In genomic region chr2:19556648-19557047, GRCh38 we compare ENCODE assay signal across 35 cellular contexts.
"Had no signal": no experiment of that assay in that cellular context is flagged by ENCODE, and none has a peak within 500 bp of the region (broad histone marks: within the 10 kb centered on the region; RNA-seq: fewer than 3 reads in every experiment).

No MANE protein-coding gene starts in this region.

- H3K9me3 ChIP-seq: MG63 had no signal

- H3K4me3 ChIP-seq: MG63 had no signal

- H3K27me3 ChIP-seq: MG63 had no signal

- H3K36me3 ChIP-seq: MG63 had no signal

- DNase-seq: Karpas-422, Kasumi-1, MG63, MM.1S, MV-4-11, NCI-H1048, NCI-H1092, NCI-H1092 treated with DMSO at 0.1 percent for 48 hours, NCI-H1105, NCI-H1105 treated with DMSO at 0.1 percent for 48 hours, NCI-H1417, NCI-H1417 treated with DMSO at 0.1 percent for 48 hours, NCI-H1436, NCI-H1436 treated with DMSO at 0.1 percent for 48 hours, NCI-H146, NCI-H1694, NCI-H1694 treated with DMSO at 0.1 percent for 48 hours, NCI-H187, NCI-H187 treated with DMSO at 0.1 percent for 48 hours, NCI-H1930, NCI-H2029, NCI-H2029 treated with DMSO at 0.1 percent for 48 hours, NCI-H2081, NCI-H2081 treated with DMSO at 0.1 percent for 48 hours, NCI-H2107, NCI-H2171, NCI-H2171 treated with DMSO at 0.1 percent for 48 hours, NCI-H2227 treated with DMSO at 0.1 percent for 48 hours, NCI-H226, NCI-H345, NCI-H446, NCI-H446 treated with DMSO at 0.1 percent for 48 hours, NCI-H510A, NCI-H510A treated with DMSO at 0.1 percent for 48 hours, NCI-H524 had no signal
